ENCODE assay signal across 9 cellular contexts in genomic region chr9:20941177-20941690, GRCh38.
DNase-seq lines count a peak whose midpoint lies in the region; ATAC-seq and TF ChIP-seq lines count a peak whose summit lies in the region.
"Had no signal": no experiment of that assay in that cellular context is flagged by ENCODE, and none has a peak within 500 bp of the region (broad histone marks: within the 10 kb centered on the region; RNA-seq: fewer than 3 reads in every experiment).

No MANE protein-coding gene starts in this region.

- H3K9me3 Mint-ChIP-seq in activated naive CD8-positive, alpha-beta T cell treated with anti-CD3 and anti-CD28 coated beads, Interleukin-2, amount 50 U/mL, for 24 hours: no peaks in the 10 kb centered on the region

- no peak overlapping the region for H3K4me3 Mint-ChIP-seq in activated naive CD8-positive, alpha-beta T cell treated with anti-CD3 and anti-CD28 coated beads, Interleukin-2, amount 50 U/mL, for 24 hours

- H3K27ac ChIP-seq in right atrium auricular region: no peak overlapping the region
- H3K27ac ChIP-seq: skin epidermis had no signal

- peak; percentile 99 for ATAC-seq in HG02678 (IDR thresholded peaks at IDR 0.05; ENCODE audit: unreplicated experiment)
- peak; percentile 96 for ATAC-seq in activated naive CD8-positive, alpha-beta T cell treated with anti-CD3 and anti-CD28 coated beads, Interleukin-2, amount 50 U/mL, for 24 hours

- H3K36me3 ChIP-seq in right atrium auricular region: no peaks in the 10 kb centered on the region

- no peaks in the 10 kb centered on the region for H3K27me3 Mint-ChIP-seq in activated naive CD8-positive, alpha-beta T cell treated with anti-CD3 and anti-CD28 coated beads, Interleukin-2, amount 50 U/mL, for 24 hours

- peaks cover 3% of the 10 kb centered on the region for H3K4me1 Mint-ChIP-seq in activated naive CD8-positive, alpha-beta T cell treated with anti-CD3 and anti-CD28 coated beads, Interleukin-2, amount 50 U/mL, for 24 hours

- in situ Hi-C loops in GM13977 (cut with MboI; ENCODE audit: low pct_unique_long_range_greater_than_20kb, low sequenced_read_pairs, unreplicated experiment): loop anchor here (5.0 to 25.0 kb wide), 3 partner anchors 314 to 1016 kb away; no protein-coding TSS in a partner anchor

- H3K4me3 ChIP-seq in right atrium auricular region: no peak overlapping the region
- H3K4me3 ChIP-seq in skeletal muscle cell (ENCODE audit: low read depth, low read length): no peak overlapping the region
- H3K4me3 ChIP-seq: skin epidermis had no signal

- TF ChIP-seq CTCF in GM13977 (IDR thresholded peaks at IDR 0.05; ENCODE audit: extremely low read depth, insufficient read depth, missing control alignments) (peak; percentile 83), right atrium auricular region (IDR thresholded peaks at IDR 0.05) (peak; percentile 57 to 86)

- H3K9me3 ChIP-seq in right atrium auricular region: no peaks in the 10 kb centered on the region

- peaks cover 4% of the 10 kb centered on the region for H3K36me3 Mint-ChIP-seq in activated naive CD8-positive, alpha-beta T cell treated with anti-CD3 and anti-CD28 coated beads, Interleukin-2, amount 50 U/mL, for 24 hours (ENCODE audit: low read depth)

- H3K4me1 ChIP-seq in right atrium auricular region: no peaks in the 10 kb centered on the region

- DNase-seq in GM13977 (ENCODE audit: low spot score): peak; percentile 54
- peak; percentile 30 for DNase-seq in NCI-H1048 (lab: John Stamatoyannopoulos, UW)
- peak; percentile 56 for DNase-seq in SKM-1 (lab: John Stamatoyannopoulos, UW; ENCODE audit: unreplicated experiment)
- DNase-seq in activated naive CD8-positive, alpha-beta T cell treated with anti-CD3 and anti-CD28 coated beads, Interleukin-2, amount 50 U/mL, for 24 hours: peak; percentile 34
- DNase-seq in right atrium auricular region (ENCODE audit: low spot score): no peak
- peak; percentile 2 for DNase-seq in skeletal muscle cell (ENCODE audit: low read depth)
- no peak for DNase-seq in NOMO-1 treated with DMSO at 0.1 percent for 48 hours (lab: John Stamatoyannopoulos, UW; ENCODE audit: unreplicated experiment)

- no peaks in the 10 kb centered on the region for H3K27me3 ChIP-seq in right atrium auricular region

- no peak overlapping the region for H3K27ac Mint-ChIP-seq in activated naive CD8-positive, alpha-beta T cell treated with anti-CD3 and anti-CD28 coated beads, Interleukin-2, amount 50 U/mL, for 24 hours

Comparison
In these comparisons a context has a peak if more than half of its experiments do, and no peak if none do; other contexts are left out.
1. DNase-seq: peak in GM13977 (single experiment), NCI-H1048 (single experiment), SKM-1 (single experiment), activated naive CD8-positive, alpha-beta T cell treated with anti-CD3 and anti-CD28 coated beads, Interleukin-2, amount 50 U/mL, for 24 hours (single experiment) and skeletal muscle cell (single experiment); none in right atrium auricular region (single experiment) and NOMO-1 treated with DMSO at 0.1 percent for 48 hours (single experiment).